Comparison of ENCODE assay signal across 16 cellular contexts in the genomic region with DNA sequence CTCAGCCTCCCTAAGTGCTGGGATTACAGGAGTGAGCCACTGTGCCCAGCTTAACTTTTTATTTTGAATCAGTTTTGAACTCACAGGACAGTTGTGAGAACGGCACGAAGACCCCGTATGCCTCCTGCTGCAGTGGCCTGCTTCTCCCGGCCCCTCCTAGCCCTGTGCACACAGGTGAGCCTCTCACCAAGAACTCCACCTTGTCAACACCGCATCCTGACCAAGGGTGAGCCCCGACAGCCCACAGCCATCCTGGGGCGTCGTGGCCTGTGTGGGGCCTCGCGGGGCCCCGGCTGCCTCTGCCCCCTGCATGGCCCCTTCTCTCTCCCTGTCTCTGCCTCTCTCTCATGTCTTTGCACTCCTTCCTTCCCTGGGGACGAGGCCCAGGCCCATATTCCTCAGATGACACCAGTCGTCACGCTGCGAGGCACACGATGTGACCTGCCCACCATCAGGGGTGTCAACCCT. TPM values are rescaled to one million over a fixed set of nuclear protein-coding genes. Genes with fewer than 3 reads are reported as not detected.
"Had no signal": no experiment of that assay in that cellular context is flagged by ENCODE, and none has a peak within 500 bp of the region (broad histone marks: within the 10 kb centered on the region; RNA-seq: fewer than 3 reads in every experiment).

No MANE protein-coding gene starts in this region.

- DNase-seq: activated CD4-positive, alpha-beta T cell treated with anti-CD3 and anti-CD28 coated beads, Interleukin-2, amount 50 U/mL, for 48 hours; activated CD4-positive, CD25-positive, alpha-beta regulatory T cell treated with anti-CD3 and anti-CD28 coated beads, Interleukin-2, amount 50 U/mL, for 72 hours; activated naive CD4-positive, alpha-beta T cell treated with anti-CD3 and anti-CD28 coated beads, Interleukin-2, amount 10 ng/mL, durations not matched to agents 7 days and 5 days; amniotic stem cell; effector memory CD8-positive, alpha-beta T cell; erythroblast; hypothalamus; lower lobe of right lung; nucleus accumbens; sigmoid colon; stimulated activated CD4-positive, alpha-beta T cell treated with anti-CD3 and anti-CD28 coated beads, Interleukin-2, amount 100 ng/mL, for 24 hours; stimulated activated naive CD4-positive, alpha-beta T cell; upper lobe of right lung had no signal

- H3K9me3 Mint-ChIP-seq: activated naive CD4-positive, alpha-beta T cell treated with anti-CD3 and anti-CD28 coated beads, Interleukin-2, amount 10 ng/mL, durations not matched to agents 7 days and 5 days; activated T-helper 17 cell treated with anti-CD3 and anti-CD28 coated beads, Interleukin-2, amount 50 U/mL, for 72 hours; brain; effector memory CD8-positive, alpha-beta T cell; naive thymus-derived CD4-positive, alpha-beta T cell had no signal

- H3K27ac Mint-ChIP-seq: activated naive CD4-positive, alpha-beta T cell treated with anti-CD3 and anti-CD28 coated beads, Interleukin-2, amount 10 ng/mL, durations not matched to agents 7 days and 5 days; activated T-helper 17 cell treated with anti-CD3 and anti-CD28 coated beads, Interleukin-2, amount 50 U/mL, for 72 hours; effector memory CD8-positive, alpha-beta T cell had no signal

- H3K27me3 ChIP-seq: sigmoid colon, upper lobe of right lung had no signal

- H3K4me1 ChIP-seq: sigmoid colon had no signal

- H3K4me3 ChIP-seq: lower lobe of right lung, sigmoid colon, upper lobe of right lung had no signal

- H3K27ac ChIP-seq: lower lobe of right lung, sigmoid colon, upper lobe of right lung had no signal

- H3K4me3 Mint-ChIP-seq: activated naive CD4-positive, alpha-beta T cell treated with anti-CD3 and anti-CD28 coated beads, Interleukin-2, amount 10 ng/mL, durations not matched to agents 7 days and 5 days; activated T-helper 17 cell treated with anti-CD3 and anti-CD28 coated beads, Interleukin-2, amount 50 U/mL, for 72 hours; brain; effector memory CD8-positive, alpha-beta T cell; naive thymus-derived CD4-positive, alpha-beta T cell had no signal

- H3K36me3 ChIP-seq: upper lobe of right lung had no signal

- H3K27me3 Mint-ChIP-seq: activated naive CD4-positive, alpha-beta T cell treated with anti-CD3 and anti-CD28 coated beads, Interleukin-2, amount 10 ng/mL, durations not matched to agents 7 days and 5 days; activated T-helper 17 cell treated with anti-CD3 and anti-CD28 coated beads, Interleukin-2, amount 50 U/mL, for 72 hours; brain; effector memory CD8-positive, alpha-beta T cell; naive thymus-derived CD4-positive, alpha-beta T cell had no signal

- ATAC-seq: activated T-helper 17 cell treated with anti-CD3 and anti-CD28 coated beads, Interleukin-2, amount 50 U/mL, for 72 hours; effector memory CD8-positive, alpha-beta T cell; lower lobe of right lung; naive thymus-derived CD4-positive, alpha-beta T cell; upper lobe of right lung had no signal

- H3K9me3 ChIP-seq: lower lobe of right lung, sigmoid colon, upper lobe of right lung had no signal

- H3K36me3 Mint-ChIP-seq: activated naive CD4-positive, alpha-beta T cell treated with anti-CD3 and anti-CD28 coated beads, Interleukin-2, amount 10 ng/mL, durations not matched to agents 7 days and 5 days; brain had no signal

- H3K4me1 Mint-ChIP-seq: activated T-helper 17 cell treated with anti-CD3 and anti-CD28 coated beads, Interleukin-2, amount 50 U/mL, for 72 hours had no signal

RNA-seq across cellular contexts. Expression of gene TBX1, which starts 55.3 kb away (rescaled TPM):
- total RNA-seq: activated T-helper 17 cell treated with anti-CD3 and anti-CD28 coated beads, Interleukin-2, amount 50 U/mL, for 72 hours had no signal
- polyA plus RNA-seq: naive thymus-derived CD4-positive, alpha-beta T cell had no signal
